In the genomic region with DNA sequence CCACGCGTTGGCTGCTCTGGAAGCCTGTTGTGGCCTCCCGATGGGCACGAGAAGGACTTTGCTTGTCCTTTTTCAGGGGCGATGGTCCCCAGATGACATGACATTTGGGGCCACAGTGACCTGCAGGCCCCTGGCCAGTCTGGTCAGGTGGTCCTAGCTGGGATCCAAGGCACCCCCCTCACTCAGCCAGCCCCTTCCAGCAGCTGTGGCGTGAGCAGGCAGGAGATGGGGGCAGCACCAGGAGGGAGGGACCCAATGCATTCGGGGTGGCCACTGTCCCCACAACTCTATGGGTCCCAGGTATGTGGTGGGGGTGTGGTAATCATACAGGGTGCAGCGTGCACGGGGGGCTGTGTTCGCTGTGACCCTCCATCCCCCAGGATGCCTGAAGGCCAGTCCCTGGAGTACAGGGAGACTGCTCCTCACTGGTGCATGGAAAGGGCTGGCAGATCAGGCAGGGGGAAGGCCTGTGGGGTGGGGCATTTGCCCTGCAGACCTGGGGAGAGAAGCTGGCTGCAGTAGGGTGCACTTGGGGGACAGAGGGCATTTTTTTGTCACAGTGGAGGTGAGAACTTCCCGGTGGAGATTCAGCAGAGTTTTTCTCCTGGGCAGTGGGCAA, we compare ENCODE assay signal across 1 cellular context.
TF ChIP-seq lines count a peak whose summit lies in the region.

No MANE protein-coding gene starts in this region.

TF ChIP-seq in K562, 482 proteins besides CTCF, POLR2A, EP300 and RAD21:
- 0 out of 2 replicates have a peak, but pooled peaks have one; percentile 48 for TF ChIP-seq RBM14 (IDR thresholded peaks at IDR 0.05; ENCODE audit: borderline replicate concordance, insufficient read depth, low read depth, low read length)
- TF ChIP-seq E2F3 (CRISPR knock-in tag; IDR thresholded peaks at IDR 0.05): no peak
- TF ChIP-seq NCOA6 (IDR thresholded peaks at IDR 0.05): no peak
TF ChIP-seq in K562: peak in this region for 1.
